8 cellular contexts compared by ENCODE assay signal in the genomic region with DNA sequence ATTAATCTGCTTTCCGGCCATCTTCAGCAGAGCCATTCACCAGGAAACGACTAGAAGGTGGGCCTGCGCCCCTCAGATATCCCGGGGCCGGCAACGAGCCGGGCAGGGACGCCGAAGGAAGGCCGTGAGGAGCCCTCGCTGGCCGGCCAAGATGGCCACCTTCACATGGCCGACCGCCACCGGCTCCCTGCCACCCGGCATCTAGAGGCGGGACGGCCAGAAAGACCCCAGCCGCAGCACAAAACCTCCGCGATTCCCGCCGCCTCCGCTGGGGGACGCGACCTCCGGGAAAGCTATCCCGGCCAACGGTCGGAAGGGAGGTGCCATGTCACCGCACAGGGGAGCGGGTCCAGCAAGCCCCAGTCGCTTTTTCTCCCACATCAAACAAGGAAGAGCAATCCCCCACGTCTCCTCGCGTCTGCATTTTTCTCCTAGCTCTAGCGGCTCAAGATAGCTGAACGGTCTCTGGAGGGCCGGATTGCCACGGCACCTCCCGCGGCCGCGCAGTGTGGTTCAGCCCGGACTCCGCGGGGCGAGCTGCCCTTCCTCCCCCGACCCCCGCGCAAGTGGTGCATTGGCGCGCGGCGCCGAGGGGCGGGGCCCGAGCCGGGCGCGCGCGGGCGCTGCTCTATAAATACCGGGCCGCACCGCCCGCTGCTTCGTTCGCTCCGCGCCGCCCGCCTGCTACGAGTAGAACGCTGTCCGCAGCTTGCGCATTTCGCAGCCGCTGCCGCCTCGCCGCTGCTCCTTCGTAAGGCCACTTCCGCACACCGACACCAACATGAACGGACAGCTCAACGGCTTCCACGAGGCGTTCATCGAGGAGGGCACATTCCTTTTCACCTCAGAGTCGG. TPM values are rescaled to one million over a fixed set of nuclear protein-coding genes. Genes with fewer than 3 reads are reported as not detected.
DNase-seq lines count a peak whose midpoint lies in the region; ATAC-seq and TF ChIP-seq lines count a peak whose summit lies in the region.

A gene (plus strand): TSS at position 662 of the 854 bp plus-strand sequence. CDS start 120 bp downstream, at position 782.

- peak within 1 kb of the TSS; percentile 100 for H3K27ac ChIP-seq in VCaP
- peak within 1 kb of the TSS; percentile 92 to 99 for H3K27ac ChIP-seq in breast epithelium

- intact Hi-C loops in breast epithelium (cut with DNase I; ENCODE audit: low total_unique reads): loop anchor here (5.0 to 10.0 kb wide), 2 partner anchors 101 to 214 kb away; a partner anchor contains a TSS

- POLR2A ChIA-PET in AG04449 (lab: Yijun Ruan, JAX): interaction anchor here (0.5 to 5.7 kb wide), 58 partner anchors 9 to 232 kb away, joined by 3 to 103 read pairs (median 4); a partner anchor contains a TSS

- no peaks in the 10 kb centered on the region for H3K9me3 ChIP-seq in breast epithelium

- H3K36me3 ChIP-seq in breast epithelium: no peaks in the 10 kb centered on the region

- peaks cover 0 to 16% of the 10 kb centered on the region in 2 donors for H3K4me1 ChIP-seq in breast epithelium

- DNase-seq in AG04449 (ENCODE audit: low read depth, low spot score) (peak; percentile 47), NCI-H2196 (lab: John Stamatoyannopoulos, UW; ENCODE audit: unreplicated experiment) (peak; percentile 75), breast epithelium (ENCODE audit: low spot score in 2 of 2) (peak; percentile 90 to 93), iPS-NIHi7 (ENCODE audit: extremely low spot score) (peak; percentile 91), smooth muscle cell of the brain vasculature (ENCODE audit: low read depth, low spot score) (peak; percentile 85)

- peak; percentile 59 for ATAC-seq in GM18870 (IDR thresholded peaks at IDR 0.05; ENCODE audit: unreplicated experiment)
- peak; percentile 76 for ATAC-seq in HG03135 (IDR thresholded peaks at IDR 0.05; ENCODE audit: unreplicated experiment)

- H3K27me3 ChIP-seq in breast epithelium: no peaks in the 10 kb centered on the region

- peak within 1 kb of the TSS; percentile 99 for H3K4me3 ChIP-seq in AG04449 (ENCODE audit: low read depth, low read length)
- peak within 1 kb of the TSS; percentile 92 to 97 (median 95) for H3K4me3 ChIP-seq in breast epithelium

- TF ChIP-seq POLR2A in breast epithelium (IDR thresholded peaks at IDR 0.05): peak; percentile 98

- TF ChIP-seq CTCF in AG04449 (IDR thresholded peaks at IDR 0.05; ENCODE audit: insufficient read depth, low read length, missing control alignments) (peak; percentile 87), VCaP (conservative IDR thresholded peaks at IDR 0.05) (peak; percentile 85), breast epithelium (IDR thresholded peaks at IDR 0.05) (peak; percentile 87 to 88 (median 88))

- CTCF ChIA-PET in AG04449 (lab: Yijun Ruan, JAX): interaction anchor here (0.7 to 30.0 kb wide), 13 partner anchors 9 to 471 kb away, joined by 3 to 922 read pairs (median 3); a partner anchor contains a TSS

RNA-seq across cellular contexts. Expression of the gene that starts here (rescaled TPM):
- 100 to 1,000 TPM; 180 to 263 (median 236) TPM for total RNA-seq in breast epithelium

Comparison
In these comparisons a context has a peak if more than half of its experiments do, and no peak if none do; other contexts are left out.
1. Peak in every context shown above with its lines: DNase-seq, ATAC-seq, H3K4me3 ChIP-seq and H3K27ac ChIP-seq.